In the genomic region with DNA sequence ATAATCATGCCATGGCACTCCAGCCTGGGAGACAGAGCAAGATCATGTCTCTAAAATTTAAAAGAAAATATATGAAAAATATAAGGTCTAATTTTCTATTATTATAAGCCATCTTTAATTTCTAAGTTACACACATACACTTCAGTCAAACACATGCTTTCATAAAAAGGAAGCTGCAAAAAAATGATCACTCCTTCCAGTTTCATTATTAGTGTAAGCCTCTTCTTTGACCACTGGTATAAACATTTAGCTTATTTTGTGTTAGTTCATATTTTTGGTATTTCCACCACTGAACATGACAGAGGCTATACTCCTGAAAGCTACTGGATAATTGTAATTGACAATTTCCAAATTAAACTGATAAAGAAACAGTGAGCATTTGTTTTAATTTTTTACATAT, we compare ENCODE assay signal across 11 cellular contexts.
DNase-seq lines count a peak whose midpoint lies in the region; ATAC-seq and TF ChIP-seq lines count a peak whose summit lies in the region.
"Had no signal": no experiment of that assay in that cellular context is flagged by ENCODE, and none has a peak within 500 bp of the region (broad histone marks: within the 10 kb centered on the region; RNA-seq: fewer than 3 reads in every experiment).

No MANE protein-coding gene starts in this region.

- H2AFZ ChIP-seq in MM.1S (ENCODE audit: low read length), result no peak overlapping the region

- peaks cover 10% of the 10 kb centered on the region for H3K4me1 ChIP-seq in MM.1S (ENCODE audit: low read length)

- no peak overlapping the region for H3K9ac ChIP-seq in MM.1S (ENCODE audit: low read length)

- no peaks in the 10 kb centered on the region for H3K9me2 ChIP-seq in MM.1S (replicated peaks; ENCODE audit: insufficient read depth, low read length)

- H3K4me2 ChIP-seq in MM.1S (ENCODE audit: low read depth, low read length), result no peak overlapping the region

- H3K27ac ChIP-seq in MM.1S (ENCODE audit: low read length), result no peak overlapping the region

- no peaks in the 10 kb centered on the region for H3K79me2 ChIP-seq in MM.1S (ENCODE audit: low read length)

- DNase-seq in MM.1S (peak; percentile 59), H7 (no peak), AG08396 (ENCODE audit: low spot score) (no peak), NCI-H1694 treated with DMSO at 0.1 percent for 48 hours (lab: John Stamatoyannopoulos, UW) (no peak), NCI-H69 (lab: John Stamatoyannopoulos, UW) (no peak)
- DNase-seq: activated naive CD8-positive, alpha-beta T cell treated with anti-CD3 and anti-CD28 coated beads, Interleukin-2, amount 50 U/mL, for 24 hours; effector memory CD4-positive, alpha-beta T cell; right cardiac atrium had no signal

- H4K20me1 ChIP-seq in MM.1S (ENCODE audit: insufficient read depth, low read length), result no peaks in the 10 kb centered on the region

- no peak overlapping the region for H3K4me3 ChIP-seq in MM.1S (ENCODE audit: low read length)
- H3K4me3 ChIP-seq in H7 (ENCODE audit: insufficient read depth, low read depth, low read length), result no peak overlapping the region

- H3K36me3 ChIP-seq in MM.1S (replicated peaks; ENCODE audit: insufficient read depth, low read length), result no peaks in the 10 kb centered on the region
- H3K36me3 ChIP-seq in H7 (replicated peaks; ENCODE audit: control insufficient read depth, insufficient read depth, low read length), result no peaks in the 10 kb centered on the region

- H3K27me3 ChIP-seq in MM.1S (replicated peaks; ENCODE audit: insufficient read depth, low read length), result no peaks in the 10 kb centered on the region
- H3K27me3 ChIP-seq in H7 (ENCODE audit: control insufficient read depth, insufficient read depth, low read length), result no peaks in the 10 kb centered on the region

- no peaks in the 10 kb centered on the region for H3F3A ChIP-seq in MM.1S (ENCODE audit: insufficient read depth, low read length)

- no peaks in the 10 kb centered on the region for H3K9me3 ChIP-seq in MM.1S (replicated peaks; ENCODE audit: insufficient read depth, low read length)

- TF ChIP-seq CTCF in MM.1S (IDR thresholded peaks at IDR 0.05; ENCODE audit: low read length), result no peak

- ATAC-seq in GM18502 (IDR thresholded peaks at IDR 0.05; ENCODE audit: poor library complexity, unreplicated experiment) (peak; percentile 84), GM19463 (IDR thresholded peaks at IDR 0.05; ENCODE audit: unreplicated experiment) (peak; percentile 49), HG02943 (IDR thresholded peaks at IDR 0.05; ENCODE audit: low read depth, unreplicated experiment) (peak; percentile 64)
- ATAC-seq: activated naive CD8-positive, alpha-beta T cell treated with anti-CD3 and anti-CD28 coated beads, Interleukin-2, amount 50 U/mL, for 24 hours; right cardiac atrium had no signal
